Comparison of ENCODE assay signal across 1 cellular context in the genomic region with DNA sequence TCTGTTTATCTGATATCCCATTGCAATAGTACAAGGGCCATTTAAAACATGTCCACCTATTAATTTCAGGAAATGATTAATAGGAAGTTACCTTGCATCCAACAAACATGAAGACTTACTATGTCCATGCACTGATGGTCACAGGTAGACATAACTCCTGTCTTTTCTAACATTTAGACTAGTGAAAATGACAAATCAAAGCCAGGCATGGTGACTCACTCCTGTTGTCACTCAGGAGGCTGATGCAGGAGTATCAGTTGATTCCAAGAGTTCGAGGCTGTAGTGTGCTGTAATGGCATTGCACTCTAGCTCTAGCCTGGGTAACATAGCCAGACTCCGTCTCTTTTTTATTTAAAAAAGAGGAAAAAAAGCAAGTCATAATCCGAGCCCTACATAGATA.
A peak's percentile ranks its signal among the peaks of the same experiment; 100 is the strongest.
TF ChIP-seq lines count a peak whose summit lies in the region.

No MANE protein-coding gene starts in this region.

TF ChIP-seq in A549, 52 proteins besides CTCF, POLR2A, EP300 and RAD21:
- TF ChIP-seq FOSL2 (IDR thresholded peaks at IDR 0.05) (no peak), FOSL2 (CRISPR knock-in tag; IDR thresholded peaks at IDR 0.05) (peak; percentile 2; the same call in 1 of the 2 replicates), TP53 (CRISPR knock-in tag; IDR thresholded peaks at IDR 0.05) (no peak)
